ENCODE assay signal across 15 cellular contexts in the genomic region with DNA sequence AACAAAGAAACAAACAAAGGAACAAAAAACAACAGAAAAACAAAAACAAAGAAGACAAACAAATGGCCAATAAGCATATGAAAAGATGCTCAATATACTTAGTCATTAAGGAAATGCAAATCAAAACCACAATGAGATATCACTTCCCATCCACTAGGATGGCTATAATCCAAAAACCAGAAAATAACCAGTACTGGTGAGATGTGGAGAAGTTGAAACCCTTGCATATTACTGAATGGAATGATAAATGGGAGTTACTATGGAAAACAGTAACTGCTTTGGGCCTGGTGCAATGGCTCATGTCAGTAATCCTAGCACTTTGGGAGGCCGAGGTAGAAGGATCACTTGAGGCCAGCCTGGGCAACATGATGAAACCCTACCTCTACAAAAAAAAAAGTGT.
"Had no signal": no experiment of that assay in that cellular context is flagged by ENCODE, and none has a peak within 500 bp of the region (broad histone marks: within the 10 kb centered on the region; RNA-seq: fewer than 3 reads in every experiment).

No MANE protein-coding gene starts in this region.

- ATAC-seq: activated T-cell treated with anti-CD3 and anti-CD28 coated beads, Interleukin-2, amount 50 U/mL, for 4 hours; esophagus mucosa; naive thymus-derived CD4-positive, alpha-beta T cell; stimulated activated effector memory CD8-positive, alpha-beta T cell treated with anti-CD3 and anti-CD28 coated beads, Interleukin-12 subunit alpha, Interleukin-12 subunit beta, amount 100 ng/mL, for 72 hours; T-helper 17 cell had no signal

- H3K4me1 ChIP-seq: parathyroid adenoma, vagina had no signal

- H3K36me3 ChIP-seq: tibial nerve, vagina had no signal

- H3K4me3 ChIP-seq: smooth muscle cell, tibial nerve, vagina had no signal

- DNase-seq: activated CD4-positive, alpha-beta memory T cell treated with anti-CD3 and anti-CD28 coated beads for 36 hours; activated CD4-positive, CD25-positive, alpha-beta regulatory T cell treated with anti-CD3 and anti-CD28 coated beads, Interleukin-2, amount 50 U/mL, for 72 hours; activated gamma-delta T cell; activated T-cell treated with anti-CD3 and anti-CD28 coated beads, Interleukin-2, amount 50 U/mL, for 4 hours; hippocampal formation; midbrain; naive thymus-derived CD4-positive, alpha-beta T cell; retina; T-helper 17 cell had no signal

- H3K9me3 ChIP-seq: tibial nerve, vagina had no signal
